ENCODE assay signal across 1 cellular context in genomic region chr2:102064679-102065674, GRCh38.
TF ChIP-seq lines count a peak whose summit lies in the region.

No MANE protein-coding gene starts in this region.

TF ChIP-seq in HepG2, 621 proteins besides CTCF, POLR2A, EP300 and RAD21 (continued from another document and continues in another):
- TF ChIP-seq, protein P1, sequence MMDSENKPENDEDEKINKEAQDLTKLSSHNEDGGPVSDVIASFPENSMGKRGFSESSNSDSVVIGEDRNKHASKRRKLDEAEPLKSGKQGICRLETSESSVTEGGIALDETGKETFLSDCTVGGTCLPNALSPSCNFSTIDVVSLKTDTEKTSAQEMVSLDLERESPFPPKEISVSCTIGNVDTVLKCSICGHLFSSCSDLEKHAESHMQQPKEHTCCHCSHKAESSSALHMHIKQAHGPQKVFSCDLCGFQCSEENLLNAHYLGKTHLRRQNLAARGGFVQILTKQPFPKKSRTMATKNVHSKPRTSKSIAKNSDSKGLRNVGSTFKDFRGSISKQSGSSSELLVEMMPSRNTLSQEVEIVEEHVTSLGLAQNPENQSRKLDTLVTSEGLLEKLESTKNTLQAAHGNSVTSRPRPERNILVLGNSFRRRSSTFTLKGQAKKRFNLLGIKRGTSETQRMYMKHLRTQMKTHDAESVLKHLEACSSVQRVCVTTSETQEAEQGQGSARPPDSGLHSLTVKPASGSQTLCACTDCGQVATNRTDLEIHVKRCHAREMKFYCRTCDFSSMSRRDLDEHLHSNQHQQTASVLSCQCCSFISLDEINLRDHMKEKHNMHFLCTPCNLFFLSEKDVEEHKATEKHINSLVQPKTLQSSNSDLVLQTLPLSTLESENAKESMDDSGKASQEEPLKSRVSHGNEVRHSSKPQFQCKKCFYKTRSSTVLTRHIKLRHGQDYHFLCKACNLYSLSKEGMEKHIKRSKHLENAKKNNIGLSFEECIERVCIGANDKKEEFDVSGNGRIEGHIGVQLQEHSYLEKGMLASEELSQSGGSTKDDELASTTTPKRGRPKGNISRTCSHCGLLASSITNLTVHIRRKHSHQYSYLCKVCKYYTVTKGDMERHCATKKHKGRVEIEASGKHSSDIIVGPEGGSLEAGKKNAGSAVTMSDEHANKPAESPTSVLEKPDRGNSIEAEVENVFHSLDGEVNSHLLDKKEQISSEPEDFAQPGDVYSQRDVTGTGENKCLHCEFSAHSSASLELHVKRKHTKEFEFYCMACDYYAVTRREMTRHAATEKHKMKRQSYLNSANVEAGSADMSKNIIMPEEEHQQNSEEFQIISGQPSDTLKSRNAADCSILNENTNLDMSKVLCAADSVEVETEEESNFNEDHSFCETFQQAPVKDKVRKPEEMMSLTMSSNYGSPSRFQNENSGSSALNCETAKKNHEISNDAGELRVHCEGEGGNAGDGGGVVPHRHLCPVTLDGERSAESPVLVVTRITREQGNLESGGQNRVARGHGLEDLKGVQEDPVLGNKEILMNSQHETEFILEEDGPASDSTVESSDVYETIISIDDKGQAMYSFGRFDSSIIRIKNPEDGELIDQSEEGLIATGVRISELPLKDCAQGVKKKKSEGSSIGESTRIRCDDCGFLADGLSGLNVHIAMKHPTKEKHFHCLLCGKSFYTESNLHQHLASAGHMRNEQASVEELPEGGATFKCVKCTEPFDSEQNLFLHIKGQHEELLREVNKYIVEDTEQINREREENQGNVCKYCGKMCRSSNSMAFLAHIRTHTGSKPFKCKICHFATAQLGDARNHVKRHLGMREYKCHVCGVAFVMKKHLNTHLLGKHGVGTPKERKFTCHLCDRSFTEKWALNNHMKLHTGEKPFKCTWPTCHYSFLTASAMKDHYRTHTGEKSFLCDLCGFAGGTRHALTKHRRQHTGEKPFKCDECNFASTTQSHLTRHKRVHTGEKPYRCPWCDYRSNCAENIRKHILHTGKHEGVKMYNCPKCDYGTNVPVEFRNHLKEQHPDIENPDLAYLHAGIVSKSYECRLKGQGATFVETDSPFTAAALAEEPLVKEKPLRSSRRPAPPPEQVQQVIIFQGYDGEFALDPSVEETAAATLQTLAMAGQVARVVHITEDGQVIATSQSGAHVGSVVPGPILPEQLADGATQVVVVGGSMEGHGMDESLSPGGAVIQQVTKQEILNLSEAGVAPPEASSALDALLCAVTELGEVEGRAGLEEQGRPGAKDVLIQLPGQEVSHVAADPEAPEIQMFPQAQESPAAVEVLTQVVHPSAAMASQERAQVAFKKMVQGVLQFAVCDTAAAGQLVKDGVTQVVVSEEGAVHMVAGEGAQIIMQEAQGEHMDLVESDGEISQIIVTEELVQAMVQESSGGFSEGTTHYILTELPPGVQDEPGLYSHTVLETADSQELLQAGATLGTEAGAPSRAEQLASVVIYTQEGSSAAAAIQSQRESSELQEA (CRISPR knock-in tag; IDR thresholded peaks at IDR 0.05; ENCODE audit: not compliant biosample characterization): no peak
- TF ChIP-seq MIER3 (CRISPR knock-in tag; IDR thresholded peaks at IDR 0.05; ENCODE audit: borderline replicate concordance) (peak; percentile 63; the same call in 1 of the 2 replicates), BRF2 (CRISPR knock-in tag; IDR thresholded peaks at IDR 0.05) (no peak), ZBTB40 (IDR thresholded peaks at IDR 0.05) (no peak), ZBTB40 (CRISPR knock-in tag; IDR thresholded peaks at IDR 0.05) (0 out of 2 replicates have a peak, but pooled peaks have one; percentile 47), GABPB1 (CRISPR knock-in tag; IDR thresholded peaks at IDR 0.05) (no peak), FOXP1 (IDR thresholded peaks at IDR 0.05) (no peak), FOXP1 (CRISPR knock-in tag; IDR thresholded peaks at IDR 0.05) (peak; percentile 49; the same call in 1 of the 2 replicates), ZNF136 (CRISPR knock-in tag; IDR thresholded peaks at IDR 0.05; ENCODE audit: low read depth) (no peak), ZNF362 (CRISPR knock-in tag; IDR thresholded peaks at IDR 0.05; ENCODE audit: borderline replicate concordance) (no peak), SMARCC2 (IDR thresholded peaks at IDR 0.05) (no peak), SRF (IDR thresholded peaks at IDR 0.05; ENCODE audit: low read depth, low read length) (no peak), RORA (CRISPR knock-in tag; IDR thresholded peaks at IDR 0.05) (no peak), GATA4 (IDR thresholded peaks at IDR 0.05; ENCODE audit: borderline replicate concordance, low read depth) (0 out of 2 replicates have a peak, but pooled peaks have one; percentile 12), ZNF296 (CRISPR knock-in tag; conservative IDR thresholded peaks at IDR 0.05) (no peak), MAZ (IDR thresholded peaks at IDR 0.05; ENCODE audit: borderline replicate concordance, low read depth, low read length) (no peak), MAZ (CRISPR knock-in tag; IDR thresholded peaks at IDR 0.05; ENCODE audit: low read depth) (no peak)
- TF ChIP-seq, protein P2, sequence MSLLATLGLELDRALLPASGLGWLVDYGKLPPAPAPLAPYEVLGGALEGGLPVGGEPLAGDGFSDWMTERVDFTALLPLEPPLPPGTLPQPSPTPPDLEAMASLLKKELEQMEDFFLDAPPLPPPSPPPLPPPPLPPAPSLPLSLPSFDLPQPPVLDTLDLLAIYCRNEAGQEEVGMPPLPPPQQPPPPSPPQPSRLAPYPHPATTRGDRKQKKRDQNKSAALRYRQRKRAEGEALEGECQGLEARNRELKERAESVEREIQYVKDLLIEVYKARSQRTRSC (CRISPR knock-in tag; IDR thresholded peaks at IDR 0.05; ENCODE audit: low read depth): no peak
- TF ChIP-seq, protein P3, sequence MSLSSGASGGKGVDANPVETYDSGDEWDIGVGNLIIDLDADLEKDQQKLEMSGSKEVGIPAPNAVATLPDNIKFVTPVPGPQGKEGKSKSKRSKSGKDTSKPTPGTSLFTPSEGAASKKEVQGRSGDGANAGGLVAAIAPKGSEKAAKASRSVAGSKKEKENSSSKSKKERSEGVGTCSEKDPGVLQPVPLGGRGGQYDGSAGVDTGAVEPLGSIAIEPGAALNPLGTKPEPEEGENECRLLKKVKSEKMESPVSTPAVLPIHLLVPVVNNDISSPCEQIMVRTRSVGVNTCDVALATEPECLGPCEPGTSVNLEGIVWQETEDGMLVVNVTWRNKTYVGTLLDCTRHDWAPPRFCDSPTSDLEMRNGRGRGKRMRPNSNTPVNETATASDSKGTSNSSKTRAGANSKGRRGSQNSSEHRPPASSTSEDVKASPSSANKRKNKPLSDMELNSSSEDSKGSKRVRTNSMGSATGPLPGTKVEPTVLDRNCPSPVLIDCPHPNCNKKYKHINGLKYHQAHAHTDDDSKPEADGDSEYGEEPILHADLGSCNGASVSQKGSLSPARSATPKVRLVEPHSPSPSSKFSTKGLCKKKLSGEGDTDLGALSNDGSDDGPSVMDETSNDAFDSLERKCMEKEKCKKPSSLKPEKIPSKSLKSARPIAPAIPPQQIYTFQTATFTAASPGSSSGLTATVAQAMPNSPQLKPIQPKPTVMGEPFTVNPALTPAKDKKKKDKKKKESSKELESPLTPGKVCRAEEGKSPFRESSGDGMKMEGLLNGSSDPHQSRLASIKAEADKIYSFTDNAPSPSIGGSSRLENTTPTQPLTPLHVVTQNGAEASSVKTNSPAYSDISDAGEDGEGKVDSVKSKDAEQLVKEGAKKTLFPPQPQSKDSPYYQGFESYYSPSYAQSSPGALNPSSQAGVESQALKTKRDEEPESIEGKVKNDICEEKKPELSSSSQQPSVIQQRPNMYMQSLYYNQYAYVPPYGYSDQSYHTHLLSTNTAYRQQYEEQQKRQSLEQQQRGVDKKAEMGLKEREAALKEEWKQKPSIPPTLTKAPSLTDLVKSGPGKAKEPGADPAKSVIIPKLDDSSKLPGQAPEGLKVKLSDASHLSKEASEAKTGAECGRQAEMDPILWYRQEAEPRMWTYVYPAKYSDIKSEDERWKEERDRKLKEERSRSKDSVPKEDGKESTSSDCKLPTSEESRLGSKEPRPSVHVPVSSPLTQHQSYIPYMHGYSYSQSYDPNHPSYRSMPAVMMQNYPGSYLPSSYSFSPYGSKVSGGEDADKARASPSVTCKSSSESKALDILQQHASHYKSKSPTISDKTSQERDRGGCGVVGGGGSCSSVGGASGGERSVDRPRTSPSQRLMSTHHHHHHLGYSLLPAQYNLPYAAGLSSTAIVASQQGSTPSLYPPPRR (CRISPR knock-in tag; IDR thresholded peaks at IDR 0.05; ENCODE audit: borderline replicate concordance): 0 out of 2 replicates have a peak, but pooled peaks have one; percentile 9
- TF ChIP-seq, protein P4, sequence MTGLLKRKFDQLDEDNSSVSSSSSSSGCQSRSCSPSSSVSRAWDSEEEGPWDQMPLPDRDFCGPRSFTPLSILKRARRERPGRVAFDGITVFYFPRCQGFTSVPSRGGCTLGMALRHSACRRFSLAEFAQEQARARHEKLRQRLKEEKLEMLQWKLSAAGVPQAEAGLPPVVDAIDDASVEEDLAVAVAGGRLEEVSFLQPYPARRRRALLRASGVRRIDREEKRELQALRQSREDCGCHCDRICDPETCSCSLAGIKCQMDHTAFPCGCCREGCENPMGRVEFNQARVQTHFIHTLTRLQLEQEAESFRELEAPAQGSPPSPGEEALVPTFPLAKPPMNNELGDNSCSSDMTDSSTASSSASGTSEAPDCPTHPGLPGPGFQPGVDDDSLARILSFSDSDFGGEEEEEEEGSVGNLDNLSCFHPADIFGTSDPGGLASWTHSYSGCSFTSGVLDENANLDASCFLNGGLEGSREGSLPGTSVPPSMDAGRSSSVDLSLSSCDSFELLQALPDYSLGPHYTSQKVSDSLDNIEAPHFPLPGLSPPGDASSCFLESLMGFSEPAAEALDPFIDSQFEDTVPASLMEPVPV (CRISPR knock-in tag; IDR thresholded peaks at IDR 0.05): peak; percentile 33; the same call in 1 of the 2 replicates
